Comparison of ENCODE assay signal across 22 cellular contexts in the genomic region with DNA sequence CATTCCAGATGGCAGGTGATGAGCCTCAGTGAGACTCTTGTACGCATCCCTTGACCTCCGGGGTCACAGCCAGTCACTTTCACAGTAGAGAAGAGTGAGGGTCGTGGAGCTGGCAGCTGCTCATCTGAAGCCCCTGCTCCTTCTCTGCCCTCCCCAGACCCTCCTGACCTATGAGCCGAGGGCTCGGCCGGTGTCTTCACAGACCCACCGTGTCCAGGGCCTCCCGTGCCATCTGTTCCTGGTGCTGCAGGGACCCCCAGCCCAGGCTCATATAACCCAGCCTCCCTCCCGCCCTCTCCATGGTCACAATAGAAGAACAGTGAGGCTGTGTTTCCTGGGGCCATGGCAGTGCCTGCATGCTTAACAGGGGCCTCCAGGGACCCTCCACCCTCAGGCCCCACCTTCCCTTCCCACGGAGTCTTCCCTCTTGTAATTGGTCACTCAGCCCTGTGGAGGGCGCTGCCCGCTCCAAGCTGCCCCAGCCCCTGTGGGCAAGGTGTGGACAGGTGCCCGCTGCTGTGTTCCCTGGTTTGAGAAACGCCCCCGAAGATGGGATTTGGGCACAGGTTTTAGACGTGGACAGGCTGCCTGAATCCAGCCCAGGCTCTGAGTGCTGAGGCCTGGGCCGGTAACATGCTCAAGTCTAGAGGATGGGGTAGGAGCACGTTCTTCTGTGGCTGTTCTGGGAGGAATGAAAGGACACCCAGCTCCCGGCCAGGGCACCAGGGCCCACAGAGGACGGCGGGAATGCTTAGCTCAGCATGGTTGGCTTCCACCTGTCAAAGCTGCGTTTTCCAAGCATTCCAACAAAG. TPM values are rescaled to one million over a fixed set of nuclear protein-coding genes. Genes with fewer than 3 reads are reported as not detected.
A peak's percentile ranks its signal among the peaks of the same experiment; 100 is the strongest.
DNase-seq lines count a peak whose midpoint lies in the region; ATAC-seq and TF ChIP-seq lines count a peak whose summit lies in the region.
"Had no signal": no experiment of that assay in that cellular context is flagged by ENCODE, and none has a peak within 500 bp of the region (broad histone marks: within the 10 kb centered on the region; RNA-seq: fewer than 3 reads in every experiment).

No MANE protein-coding gene starts in this region.

- H3K9me3 Mint-ChIP-seq in activated naive CD8-positive, alpha-beta T cell treated with anti-CD3 and anti-CD28 coated beads, Interleukin-2, amount 50 U/mL, for 24 hours, result no peaks in the 10 kb centered on the region
- H3K9me3 Mint-ChIP-seq: stimulated activated memory B cell treated with anti-CD40 and anti-IgM and Interleukin-4, amounts not matched to agents 10 μg/mL and 1 μg/mL and 100 μg/mL, for 72 hours had no signal

- no peak for ATAC-seq in PC-3
- ATAC-seq in left ventricle myocardium superior, result no peak
- no peak for ATAC-seq in sciatic nerve
- ATAC-seq in activated naive CD8-positive, alpha-beta T cell treated with anti-CD3 and anti-CD28 coated beads, Interleukin-2, amount 50 U/mL, for 24 hours, result no peak
- ATAC-seq: gastroesophageal sphincter; stimulated activated memory B cell treated with anti-CD40 and anti-IgM and Interleukin-4, amounts not matched to agents 10 μg/mL and 1 μg/mL and 100 μg/mL, for 72 hours had no signal

- no peak for TF ChIP-seq EP300 in tibial nerve (IDR thresholded peaks at IDR 0.05)

- H3K9me3 ChIP-seq in cardiac muscle cell (ENCODE audit: low read depth) (no peaks in the 10 kb centered on the region), PC-3 (ENCODE audit: low read length) (no peaks in the 10 kb centered on the region), tibial nerve (peaks cover 0 to 5% (median 0%) of the 10 kb centered on the region in 4 donors)
- H3K9me3 ChIP-seq: gastroesophageal sphincter had no signal

- H2AFZ ChIP-seq in PC-3 (ENCODE audit: low read length), result no peak overlapping the region

- no peak overlapping the region for H3K4me3 Mint-ChIP-seq in activated naive CD8-positive, alpha-beta T cell treated with anti-CD3 and anti-CD28 coated beads, Interleukin-2, amount 50 U/mL, for 24 hours
- H3K4me3 Mint-ChIP-seq: stimulated activated memory B cell treated with anti-CD40 and anti-IgM and Interleukin-4, amounts not matched to agents 10 μg/mL and 1 μg/mL and 100 μg/mL, for 72 hours; T-helper 17 cell had no signal

- H4K20me1 ChIP-seq in PC-3 (ENCODE audit: low read length), result no peaks in the 10 kb centered on the region

- WGBS in tibial nerve, 2 donors, result 90 to 95% methylated on average over 21 of the region's 22 CpGs

- no peaks in the 10 kb centered on the region for H3K79me2 ChIP-seq in PC-3 (ENCODE audit: low read length)

- peaks cover 3% of the 10 kb centered on the region for H3K36me3 ChIP-seq in cardiac muscle cell
- H3K36me3 ChIP-seq in PC-3 (ENCODE audit: low read depth, low read length), result peaks cover 8% of the 10 kb centered on the region; the same call in 1 of the 2 replicates
- H3K36me3 ChIP-seq in tibial nerve, result peaks cover 0 to 71% (median 26%) of the 10 kb centered on the region in 3 donors

- no peak overlapping the region for H3K27ac Mint-ChIP-seq in activated naive CD8-positive, alpha-beta T cell treated with anti-CD3 and anti-CD28 coated beads, Interleukin-2, amount 50 U/mL, for 24 hours
- H3K27ac Mint-ChIP-seq: stimulated activated memory B cell treated with anti-CD40 and anti-IgM and Interleukin-4, amounts not matched to agents 10 μg/mL and 1 μg/mL and 100 μg/mL, for 72 hours; T-helper 17 cell had no signal

- H3K9ac ChIP-seq in PC-3 (ENCODE audit: low read length), result no peak overlapping the region

- H3K4me1 Mint-ChIP-seq in activated naive CD8-positive, alpha-beta T cell treated with anti-CD3 and anti-CD28 coated beads, Interleukin-2, amount 50 U/mL, for 24 hours, result peaks cover 7% of the 10 kb centered on the region

- no peak for TF ChIP-seq POLR2A in tibial nerve (IDR thresholded peaks at IDR 0.05)

- TF ChIP-seq CTCF in cardiac muscle cell (IDR thresholded peaks at IDR 0.05; ENCODE audit: low read depth, low read length), result peak; percentile 2
- TF ChIP-seq CTCF in PC-3 (conservative IDR thresholded peaks at IDR 0.05; ENCODE audit: low read depth, low read length), result peak; percentile 17; the same call in 1 of the 2 replicates
- no peak for TF ChIP-seq CTCF in tibial nerve (IDR thresholded peaks at IDR 0.05)

- H3K27me3 ChIP-seq in cardiac muscle cell, result no peaks in the 10 kb centered on the region
- H3K27me3 ChIP-seq in PC-3 (ENCODE audit: low read length), result no peaks in the 10 kb centered on the region
- H3K27me3 ChIP-seq in tibial nerve, result no peaks in the 10 kb centered on the region
- H3K27me3 ChIP-seq: gastroesophageal sphincter had no signal

- no peaks in the 10 kb centered on the region for H3F3A ChIP-seq in PC-3 (ENCODE audit: low read length, unreplicated experiment)

- H3K4me2 ChIP-seq in PC-3 (ENCODE audit: low read length), result no peak overlapping the region

- POLR2A ChIA-PET in PC-3 (lab: Charles Lee; ENCODE audit: unreplicated experiment), result no interaction called here

- H3K4me1 ChIP-seq in cardiac muscle cell (ENCODE audit: low read depth) (no peaks in the 10 kb centered on the region), PC-3 (ENCODE audit: insufficient read depth, low read length) (no peaks in the 10 kb centered on the region), tibial nerve (no peaks in the 10 kb centered on the region)
- H3K4me1 ChIP-seq: gastroesophageal sphincter had no signal

- H3K27ac ChIP-seq in cardiac muscle cell, result no peak overlapping the region
- no peak overlapping the region for H3K27ac ChIP-seq in PC-3 (ENCODE audit: low read length)
- H3K27ac ChIP-seq in tibial nerve, result no peak overlapping the region
- H3K27ac ChIP-seq: gastroesophageal sphincter, SK-N-MC had no signal

- DNase-seq in cardiac muscle cell (ENCODE audit: low read depth in 1 of 2, low spot score in 1 of 2) (no peak), cardiac septum (ENCODE audit: low spot score) (no peak), PC-3 (no peak), left ventricle myocardium superior (peak; percentile 7), sciatic nerve (ENCODE audit: low spot score) (peak; percentile 38), tibial nerve (ENCODE audit: low spot score in 2 of 2) (no peak)
- DNase-seq in stimulated activated CD8-positive, alpha-beta memory T cell treated with anti-CD3 and anti-CD28 coated beads, Interleukin-4, amount 100 ng/mL, for 48 hours, result no peak
- DNase-seq in activated naive CD8-positive, alpha-beta T cell treated with anti-CD3 and anti-CD28 coated beads, Interleukin-2, amount 50 U/mL, for 24 hours, result no peak
- DNase-seq: activated CD4-positive, alpha-beta T cell treated with anti-CD3 and anti-CD28 coated beads for 4 hours; activated CD8-positive, alpha-beta memory T cell treated with anti-CD3 and anti-CD28 coated beads for 24 hours; activated naive CD4-positive, alpha-beta T cell; activated T-cell treated with anti-CD3 and anti-CD28 coated beads, Interleukin-2, amount 50 U/mL, for 1 hour; amniotic stem cell; C1 segment of cervical spinal cord; Calu3; NCI-H146; stimulated activated CD4-positive, alpha-beta T cell treated with anti-CD3 and anti-CD28 coated beads, Interleukin-2, amount 100 ng/mL, for 48 hours; T-helper 17 cell had no signal

- peaks cover 23% of the 10 kb centered on the region for H3K36me3 Mint-ChIP-seq in activated naive CD8-positive, alpha-beta T cell treated with anti-CD3 and anti-CD28 coated beads, Interleukin-2, amount 50 U/mL, for 24 hours (ENCODE audit: low read depth)

- H3K27me3 Mint-ChIP-seq in activated naive CD8-positive, alpha-beta T cell treated with anti-CD3 and anti-CD28 coated beads, Interleukin-2, amount 50 U/mL, for 24 hours, result no peaks in the 10 kb centered on the region
- H3K27me3 Mint-ChIP-seq: stimulated activated memory B cell treated with anti-CD40 and anti-IgM and Interleukin-4, amounts not matched to agents 10 μg/mL and 1 μg/mL and 100 μg/mL, for 72 hours; T-helper 17 cell had no signal

- H3K4me3 ChIP-seq in cardiac muscle cell (no peak overlapping the region), PC-3 (ENCODE audit: low read length) (no peak overlapping the region), tibial nerve (no peak overlapping the region)
- H3K4me3 ChIP-seq: gastroesophageal sphincter, SK-N-MC had no signal

- CTCF ChIA-PET in PC-3 (lab: Charles Lee), result no interaction called here

- H3K9me2 ChIP-seq in PC-3 (replicated peaks; ENCODE audit: low read length), result no peaks in the 10 kb centered on the region

- intact Hi-C loops in cardiac septum (cut with DNase I), result no loop called here
- intact Hi-C loops in PC-3 (cut with micrococcal nuclease), result no loop called here
- intact Hi-C loops in left ventricle myocardium superior (cut with micrococcal nuclease), result no loop called here
- intact Hi-C loops in sciatic nerve (cut with DNase I), result no loop called here

- BruUV-seq in PC-3 (replicated peaks; lab: Mats Ljungman, UMichigan), result no TSS peak

RNA-seq across cellular contexts. Expression of gene ACSF3, which starts 38.7 kb away (rescaled TPM):
- total RNA-seq in cardiac muscle cell (30.5 and 32.2 TPM in 2 replicates), cardiac septum (14.7 TPM), PC-3 (2014; rRNA removed) (33.5 and 42.6 TPM in 2 replicates), left ventricle myocardium superior (22.5 TPM), sciatic nerve (41.1 TPM), tibial nerve (10 to 100 TPM; 29.9 to 48.0 (median 40.3) TPM)
- polyA plus RNA-seq in cardiac muscle cell, result 27.4 and 27.6 TPM in 2 replicates

RNA-seq across cellular contexts. Expression of gene CDH15, which starts 39.1 kb away (rescaled TPM):
- 0.92 and 1.5 TPM in 2 replicates for total RNA-seq in cardiac muscle cell
- 0.78 and 1.4 TPM in 2 replicates for polyA plus RNA-seq in cardiac muscle cell
- total RNA-seq in cardiac septum, result 0.27 TPM
- total RNA-seq in PC-3 (2014; rRNA removed), result 1.5 and 1.9 TPM in 2 replicates
- not detected for total RNA-seq in left ventricle myocardium superior
- total RNA-seq in sciatic nerve, result 1.2 TPM
- total RNA-seq in tibial nerve, result 1 to 10 TPM in 2 of 4 donors, under 1 TPM in 2; 0.84 to 8.1 (median 1.9) TPM
- total RNA-seq: Calu3, renal cortical epithelial cell had no signal

Comparison
In these comparisons a context has a peak if more than half of its experiments do, and no peak if none do; other contexts are left out.
1. DNase-seq: peak in left ventricle myocardium superior (single experiment) and sciatic nerve (single experiment); none in cardiac muscle cell (0 of 2), cardiac septum (single experiment), PC-3 (single experiment), stimulated activated CD8-positive, alpha-beta memory T cell treated with anti-CD3 and anti-CD28 coated beads, Interleukin-4, amount 100 ng/mL, for 48 hours (single experiment), activated naive CD8-positive, alpha-beta T cell treated with anti-CD3 and anti-CD28 coated beads, Interleukin-2, amount 50 U/mL, for 24 hours (single experiment) and tibial nerve (0 of 2).
2. CTCF ChIP-seq: peak in cardiac muscle cell (single experiment) and PC-3 (single experiment); none in tibial nerve (0 of 5).